ENCODE assay signal across 8 cellular contexts in the genomic region with DNA sequence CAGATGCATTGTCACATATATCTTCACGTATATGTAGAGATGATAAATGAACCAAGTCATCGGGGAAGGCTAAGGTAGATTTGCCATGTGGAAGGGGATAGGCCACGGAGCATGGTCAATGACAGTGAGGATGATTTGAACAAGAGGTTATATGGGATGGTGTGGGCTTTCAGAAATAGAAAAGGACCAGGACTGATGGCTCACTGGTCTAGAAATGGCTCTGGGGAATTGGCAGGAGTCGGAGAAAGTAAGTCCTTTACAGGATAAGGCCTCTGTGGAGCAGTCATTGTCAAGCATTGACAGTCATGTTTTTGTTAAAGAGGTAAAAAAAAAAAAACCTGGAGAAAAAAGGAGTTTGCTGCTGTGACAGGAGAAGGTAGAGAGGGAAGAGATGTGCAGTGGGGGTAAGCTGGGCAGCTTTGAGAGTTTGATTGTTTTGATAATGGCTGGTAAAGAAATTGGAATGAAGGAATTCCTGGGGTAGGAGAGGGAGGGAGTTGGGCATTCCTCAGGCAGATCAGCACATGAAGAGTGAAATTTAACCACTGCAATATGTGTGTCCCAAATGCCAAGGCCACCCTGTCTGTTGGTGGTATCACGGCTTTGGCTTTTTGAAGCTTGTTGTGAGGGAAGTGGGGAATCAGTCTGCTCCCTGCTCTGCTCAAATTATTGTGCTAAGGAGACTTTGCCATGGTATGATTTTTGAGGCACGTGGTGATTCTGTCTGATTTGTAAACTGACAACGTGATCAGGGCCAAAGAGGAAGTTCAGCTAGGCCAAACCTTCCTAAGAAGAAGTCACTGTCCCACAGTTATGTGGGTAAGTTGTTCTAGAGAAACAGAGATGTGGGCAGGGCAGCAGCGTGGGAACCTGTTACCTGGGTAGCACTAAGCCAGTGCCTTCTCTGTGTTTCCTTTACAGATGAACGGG. TPM values are rescaled to one million over a fixed set of nuclear protein-coding genes. Genes with fewer than 3 reads are reported as not detected.
A peak's percentile ranks its signal among the peaks of the same experiment; 100 is the strongest.
DNase-seq lines count a peak whose midpoint lies in the region; ATAC-seq and TF ChIP-seq lines count a peak whose summit lies in the region.

No MANE protein-coding gene starts in this region.

- no peaks in the 10 kb centered on the region for H3K9me3 Mint-ChIP-seq in activated CD8-positive, alpha-beta T cell treated with anti-CD3 and anti-CD28 coated beads for 36 hours

- peaks cover 44% of the 10 kb centered on the region for H3K36me3 Mint-ChIP-seq in activated CD8-positive, alpha-beta T cell treated with anti-CD3 and anti-CD28 coated beads for 36 hours (ENCODE audit: low read depth)

- peak; percentile 32 for DNase-seq in activated CD8-positive, alpha-beta T cell treated with anti-CD3 and anti-CD28 coated beads for 36 hours
- DNase-seq in right atrium auricular region (ENCODE audit: low spot score), result no peak
- DNase-seq in stimulated activated CD4-positive, alpha-beta T cell treated with anti-CD3 and anti-CD28 coated beads, Interleukin-2, amount 100 ng/mL, for 24 hours, result peak; percentile 32 to 33
- no peak for DNase-seq in NCI-H2196 (lab: John Stamatoyannopoulos, UW; ENCODE audit: unreplicated experiment)
- DNase-seq in DMS53 (lab: John Stamatoyannopoulos, UW), result no peak

- CTCF ChIA-PET in activated CD8-positive, alpha-beta T cell treated with anti-CD3 and anti-CD28 coated beads for 36 hours (lab: Charles Lee), result interaction anchor here (0.8 to 2.3 kb wide), 5 partner anchors 20 to 91 kb away, joined by 3 to 15 read pairs (median 4); a partner anchor contains a TSS

- peaks cover 0 to 34% of the 10 kb centered on the region in 2 donors for H3K4me1 ChIP-seq in right atrium auricular region

- H3K27ac Mint-ChIP-seq in activated CD8-positive, alpha-beta T cell treated with anti-CD3 and anti-CD28 coated beads for 36 hours, result peak overlapping the region; percentile 73

- peak overlapping the region; percentile 7 for H3K4me3 Mint-ChIP-seq in activated CD8-positive, alpha-beta T cell treated with anti-CD3 and anti-CD28 coated beads for 36 hours

- peak; percentile 81 for ATAC-seq in GM19023 (IDR thresholded peaks at IDR 0.05; ENCODE audit: unreplicated experiment)
- ATAC-seq in HG03354 (IDR thresholded peaks at IDR 0.05; ENCODE audit: poor library complexity, severe bottlenecking, unreplicated experiment), result peak; percentile 83
- peak; percentile 72 for ATAC-seq in activated CD8-positive, alpha-beta T cell treated with anti-CD3 and anti-CD28 coated beads for 36 hours
- ATAC-seq in GM18519 (IDR thresholded peaks at IDR 0.05; ENCODE audit: low FRiP score, unreplicated experiment), result no peak

- no peaks in the 10 kb centered on the region for H3K9me3 ChIP-seq in right atrium auricular region

- H3K4me3 ChIP-seq in right atrium auricular region, result no peak overlapping the region

- intact Hi-C loops in activated CD8-positive, alpha-beta T cell treated with anti-CD3 and anti-CD28 coated beads for 36 hours (cut with micrococcal nuclease), result no loop called here

- H3K4me1 Mint-ChIP-seq in activated CD8-positive, alpha-beta T cell treated with anti-CD3 and anti-CD28 coated beads for 36 hours (ENCODE audit: low read depth), result peaks cover 56% of the 10 kb centered on the region

- no peaks in the 10 kb centered on the region for H3K27me3 ChIP-seq in right atrium auricular region

- peaks cover 12% of the 10 kb centered on the region for H3K36me3 ChIP-seq in right atrium auricular region

- POLR2A ChIA-PET in activated CD8-positive, alpha-beta T cell treated with anti-CD3 and anti-CD28 coated beads for 36 hours (lab: Charles Lee), result no interaction called here

- H3K27me3 Mint-ChIP-seq in activated CD8-positive, alpha-beta T cell treated with anti-CD3 and anti-CD28 coated beads for 36 hours, result no peaks in the 10 kb centered on the region

- H3K27ac ChIP-seq in right atrium auricular region, result peak overlapping the region; percentile 40 to 49

- no peak for TF ChIP-seq CTCF in activated CD8-positive, alpha-beta T cell treated with anti-CD3 and anti-CD28 coated beads for 36 hours (IDR thresholded peaks at IDR 0.05)
- no peak for TF ChIP-seq CTCF in right atrium auricular region (IDR thresholded peaks at IDR 0.05)

RNA-seq across cellular contexts. Expression of a gene that starts 26.0 kb away (rescaled TPM):
- total RNA-seq in activated CD8-positive, alpha-beta T cell treated with anti-CD3 and anti-CD28 coated beads for 36 hours, result 100 to 1,000 TPM; 201 to 215 TPM
- total RNA-seq in right atrium auricular region, result 100 to 1,000 TPM; 273 to 278 TPM

Comparison
In these comparisons a context has a peak if more than half of its experiments do, and no peak if none do; other contexts are left out.
1. DNase-seq: peak in activated CD8-positive, alpha-beta T cell treated with anti-CD3 and anti-CD28 coated beads for 36 hours (single experiment) and stimulated activated CD4-positive, alpha-beta T cell treated with anti-CD3 and anti-CD28 coated beads, Interleukin-2, amount 100 ng/mL, for 24 hours (2 of 2); none in right atrium auricular region (single experiment), NCI-H2196 (single experiment) and DMS53 (single experiment).